In genomic region chrY:8020540-8020939, GRCh38 we compare ENCODE assay signal across 22 cellular contexts.
"Had no signal": no experiment of that assay in that cellular context is flagged by ENCODE, and none has a peak within 500 bp of the region (broad histone marks: within the 10 kb centered on the region; RNA-seq: fewer than 3 reads in every experiment).

No MANE protein-coding gene starts in this region.

- H3K4me3 ChIP-seq: colonic mucosa, esophagus squamous epithelium, lower lobe of right lung, prostate gland, sigmoid colon, suprapubic skin, transverse colon, upper lobe of right lung, uterus had no signal

- H3K4me1 ChIP-seq: colonic mucosa, esophagus squamous epithelium, lower lobe of right lung, prostate gland, sigmoid colon, suprapubic skin, transverse colon, upper lobe of right lung, uterus had no signal

- H3K9me3 ChIP-seq: colonic mucosa, esophagus squamous epithelium, lower lobe of right lung, prostate gland, sigmoid colon, suprapubic skin, transverse colon, upper lobe of right lung, uterus had no signal

- ATAC-seq: left ventricle myocardium superior; lower lobe of right lung; naive thymus-derived CD8-positive, alpha-beta T cell; right cardiac atrium; stimulated activated memory B cell treated with anti-CD40 and anti-IgM and Interleukin-4, amounts not matched to agents 10 μg/mL and 1 μg/mL and 100 μg/mL, for 72 hours; upper lobe of right lung had no signal

- H3K27me3 ChIP-seq: colonic mucosa, esophagus squamous epithelium, sigmoid colon, suprapubic skin, transverse colon, upper lobe of right lung, uterus had no signal

- H3K27ac ChIP-seq: colonic mucosa, esophagus squamous epithelium, lower lobe of right lung, prostate gland, sigmoid colon, suprapubic skin, transverse colon, upper lobe of right lung, uterus had no signal

- H3K36me3 ChIP-seq: colonic mucosa, esophagus squamous epithelium, lower lobe of right lung, prostate gland, sigmoid colon, suprapubic skin, transverse colon, upper lobe of right lung, uterus had no signal

- DNase-seq: colonic mucosa; effector CD8-positive, alpha-beta T cell; endodermal cell; erythroblast; esophagus squamous epithelium; hypothalamus; immature natural killer cell; islet precursor cell; left ventricle myocardium superior; lower lobe of right lung; naive thymus-derived CD8-positive, alpha-beta T cell; nephron progenitor cell; nucleus accumbens; right cardiac atrium; sigmoid colon; stimulated activated CD4-positive, alpha-beta T cell treated with anti-CD3 and anti-CD28 coated beads, Interleukin-4, amount 100 ng/mL, for 4 hours; transverse colon; upper lobe of right lung; uterus had no signal
